Comparison of ENCODE assay signal across 30 cellular contexts in genomic region chr22:27760474-27760873, GRCh38.
"Had no signal": no experiment of that assay in that cellular context is flagged by ENCODE, and none has a peak within 500 bp of the region (broad histone marks: within the 10 kb centered on the region; RNA-seq: fewer than 3 reads in every experiment).

No MANE protein-coding gene starts in this region.

- H3K9ac ChIP-seq: parathyroid adenoma had no signal

- FAIRE-seq: kidney had no signal

- H3K36me3 Mint-ChIP-seq: memory B cell; naive B cell; natural killer cell treated with Interleukin-12 subunit alpha and Interleukin-12 subunit beta and Interleukin-15 and Interleukin-18, amount 100 ng/mL, for 72 hours had no signal

- H3K4me3 Mint-ChIP-seq: effector memory CD8-positive, alpha-beta T cell; memory B cell; naive B cell; natural killer cell treated with Interleukin-12 subunit alpha and Interleukin-12 subunit beta and Interleukin-15 and Interleukin-18, amount 100 ng/mL, for 72 hours; neural crest cell; stimulated activated naive CD8-positive, alpha-beta T cell treated with anti-CD3 and anti-CD28 coated beads, Interleukin-15, amount 100 ng/mL, for 72 hours had no signal

- H3K9me3 Mint-ChIP-seq: effector memory CD8-positive, alpha-beta T cell; memory B cell; naive B cell; natural killer cell treated with Interleukin-12 subunit alpha and Interleukin-12 subunit beta and Interleukin-15 and Interleukin-18, amount 100 ng/mL, for 72 hours; neural crest cell; stimulated activated naive CD8-positive, alpha-beta T cell treated with anti-CD3 and anti-CD28 coated beads, Interleukin-15, amount 100 ng/mL, for 72 hours had no signal

- H3K27me3 Mint-ChIP-seq: natural killer cell treated with Interleukin-12 subunit alpha and Interleukin-12 subunit beta and Interleukin-15 and Interleukin-18, amount 100 ng/mL, for 72 hours had no signal

- H3K9me3 ChIP-seq: gastrocnemius medialis, mucosa of descending colon, neutrophil, prostate gland, right atrium auricular region, suprapubic skin, transverse colon, upper lobe of right lung, vagina had no signal

- H3K4me3 ChIP-seq: gastrocnemius medialis, lung, mucosa of descending colon, prostate gland, right atrium auricular region, smooth muscle cell, suprapubic skin, transverse colon, upper lobe of right lung, vagina had no signal

- H3K4me1 ChIP-seq: parathyroid adenoma, prostate gland, right atrium auricular region, transverse colon, upper lobe of right lung, vagina had no signal

- H3K4me2 ChIP-seq: smooth muscle cell had no signal

- H3K4me1 Mint-ChIP-seq: memory B cell; stimulated activated naive CD8-positive, alpha-beta T cell treated with anti-CD3 and anti-CD28 coated beads, Interleukin-15, amount 100 ng/mL, for 72 hours had no signal

- ATAC-seq: effector memory CD8-positive, alpha-beta T cell; esophagus mucosa; gastrocnemius medialis; left lobe of liver; mucosa of descending colon; natural killer cell treated with Interleukin-12 subunit alpha and Interleukin-12 subunit beta and Interleukin-15 and Interleukin-18, amount 100 ng/mL, for 72 hours; sciatic nerve; stimulated activated naive CD8-positive, alpha-beta T cell treated with anti-CD3 and anti-CD28 coated beads, Interleukin-15, amount 100 ng/mL, for 72 hours; upper lobe of right lung had no signal

- H3K27me3 ChIP-seq: gastrocnemius medialis, neutrophil, right atrium auricular region, suprapubic skin, transverse colon, upper lobe of right lung, vagina had no signal

- H3K27ac Mint-ChIP-seq: effector memory CD8-positive, alpha-beta T cell; memory B cell; naive B cell; natural killer cell treated with Interleukin-12 subunit alpha and Interleukin-12 subunit beta and Interleukin-15 and Interleukin-18, amount 100 ng/mL, for 72 hours; stimulated activated naive CD8-positive, alpha-beta T cell treated with anti-CD3 and anti-CD28 coated beads, Interleukin-15, amount 100 ng/mL, for 72 hours had no signal

- H3K36me3 ChIP-seq: gastrocnemius medialis, neutrophil, prostate gland, right atrium auricular region, suprapubic skin, transverse colon, upper lobe of right lung, vagina had no signal

- DNase-seq: cortex of kidney; effector memory CD8-positive, alpha-beta T cell; foreskin fibroblast; gastrocnemius medialis; kidney; mucosa of descending colon; naive B cell; stimulated activated CD4-positive, alpha-beta T cell treated with anti-CD3 and anti-CD28 coated beads, Interleukin-12 subunit alpha, Interleukin-12 subunit beta, amount 100 ng/mL, for 4 hours; stimulated activated CD4-positive, alpha-beta T cell treated with anti-CD3 and anti-CD28 coated beads, Interleukin-1b, Interleukin-23, amount 100 ng/mL, for 48 hours; stimulated activated CD4-positive, alpha-beta T cell treated with anti-CD3 and anti-CD28 coated beads, Interleukin-4, amount 100 ng/mL, for 1 hour; stimulated activated CD8-positive, alpha-beta memory T cell treated with anti-CD3 and anti-CD28 coated beads, Interleukin-4, amount 100 ng/mL, for 48 hours; stimulated activated naive CD4-positive, alpha-beta T cell; stimulated activated naive CD8-positive, alpha-beta T cell treated with anti-CD3 and anti-CD28 coated beads, Interleukin-15, amount 100 ng/mL, for 72 hours; transverse colon; upper lobe of right lung had no signal

- H3K27ac ChIP-seq: epithelial cell of prostate, neutrophil, parathyroid adenoma, prostate gland, right atrium auricular region, suprapubic skin, transverse colon, upper lobe of right lung, vagina had no signal
